8 cellular contexts compared by ENCODE assay signal in genomic region chr4:48779095-48779997, GRCh38. TPM values are rescaled to one million over a fixed set of nuclear protein-coding genes. Genes with fewer than 3 reads are reported as not detected.
DNase-seq lines count a peak whose midpoint lies in the region; ATAC-seq and TF ChIP-seq lines count a peak whose summit lies in the region.

No MANE protein-coding gene starts in this region.

- DNase-seq in BE2C (peak; percentile 74), fibroblast of peridontal ligament (ENCODE audit: extremely low read depth) (peak; percentile 38), natural killer cell (peak; percentile 71)
- DNase-seq in stimulated activated naive CD4-positive, alpha-beta T cell treated with Interleukin-2 at 50 U/mL for 16 hours (lab: John Stamatoyannopoulos, UW) = peak; percentile 47

- peak overlapping the region; percentile 84 for H3K27ac ChIP-seq in OCI-LY3 (ENCODE audit: low read length)

- peak overlapping the region; percentile 73 for H3K4me3 ChIP-seq in BE2C (ENCODE audit: low read depth, low read length)
- peak overlapping the region; percentile 88 for H3K4me3 ChIP-seq in OCI-LY3 (ENCODE audit: low read length)

- H3K4me1 ChIP-seq in BE2C (no peaks in the 10 kb centered on the region), OCI-LY3 (ENCODE audit: low read length) (peaks cover 16% of the 10 kb centered on the region)

- ATAC-seq in GM18868 (IDR thresholded peaks at IDR 0.05; ENCODE audit: unreplicated experiment) (peak; percentile 41), HG03103 (IDR thresholded peaks at IDR 0.05; ENCODE audit: low read depth, unreplicated experiment) (peak; percentile 28), natural killer cell (peak; percentile 34 to 68 (median 49))
- peak; percentile 10 for ATAC-seq in activated T-helper 17 cell treated with anti-CD3 and anti-CD28 coated beads, Interleukin-2, amount 50 U/mL, for 72 hours (replicated peaks)

- peak overlapping the region; percentile 93 for H3K4me3 Mint-ChIP-seq in activated T-helper 17 cell treated with anti-CD3 and anti-CD28 coated beads, Interleukin-2, amount 50 U/mL, for 72 hours
- peak overlapping the region; percentile 97 for H3K4me3 Mint-ChIP-seq in natural killer cell

- peak overlapping the region; percentile 79 for H3K9ac ChIP-seq in OCI-LY3 (ENCODE audit: low read length)

- peaks cover 18% of the 10 kb centered on the region for H3K4me1 Mint-ChIP-seq in activated T-helper 17 cell treated with anti-CD3 and anti-CD28 coated beads, Interleukin-2, amount 50 U/mL, for 72 hours
- peaks cover 50 to 62% of the 10 kb centered on the region in 2 donors for H3K4me1 Mint-ChIP-seq in natural killer cell

- peak overlapping the region; percentile 47 for H2AFZ ChIP-seq in OCI-LY3 (ENCODE audit: low read depth, low read length)

- peaks cover 22% of the 10 kb centered on the region for H3K36me3 Mint-ChIP-seq in activated T-helper 17 cell treated with anti-CD3 and anti-CD28 coated beads, Interleukin-2, amount 50 U/mL, for 72 hours (ENCODE audit: low read depth)
- H3K36me3 Mint-ChIP-seq in natural killer cell = no peaks in the 10 kb centered on the region

- H4K20me1 ChIP-seq in OCI-LY3 (ENCODE audit: insufficient read depth, low read length) = peaks cover 30% of the 10 kb centered on the region

- H3K9me3 Mint-ChIP-seq in activated T-helper 17 cell treated with anti-CD3 and anti-CD28 coated beads, Interleukin-2, amount 50 U/mL, for 72 hours = no peaks in the 10 kb centered on the region
- no peaks in the 10 kb centered on the region for H3K9me3 Mint-ChIP-seq in natural killer cell

- H3K9me3 ChIP-seq in BE2C = no peaks in the 10 kb centered on the region
- no peaks in the 10 kb centered on the region for H3K9me3 ChIP-seq in OCI-LY3 (ENCODE audit: insufficient read depth, low read length)

- no peak for TF ChIP-seq CTCF in BE2C (IDR thresholded peaks at IDR 0.05; ENCODE audit: low read depth, low read length)
- peak; percentile 19; the same call in 1 of the 2 replicates for TF ChIP-seq CTCF in OCI-LY3 (IDR thresholded peaks at IDR 0.05; ENCODE audit: low read depth, low read length)
- no peak for TF ChIP-seq CTCF in natural killer cell (IDR thresholded peaks at IDR 0.05)

- intact Hi-C loops in natural killer cell (cut with micrococcal nuclease) = loop anchor here (5.0 to 10.0 kb wide), 2 partner anchors 37 to 55 kb away; no protein-coding TSS in a partner anchor

- peaks cover 55% of the 10 kb centered on the region for H3K79me2 ChIP-seq in OCI-LY3 (ENCODE audit: low read length)

- peak overlapping the region; percentile 85 for H3K27ac Mint-ChIP-seq in activated T-helper 17 cell treated with anti-CD3 and anti-CD28 coated beads, Interleukin-2, amount 50 U/mL, for 72 hours
- peak overlapping the region; percentile 83 to 85 for H3K27ac Mint-ChIP-seq in natural killer cell

- H3K36me3 ChIP-seq in BE2C (peaks cover 3% of the 10 kb centered on the region; the same call in 1 of the 2 replicates), OCI-LY3 (replicated peaks; ENCODE audit: low read depth, low read length) (no peaks in the 10 kb centered on the region)

- H3K27me3 Mint-ChIP-seq in activated T-helper 17 cell treated with anti-CD3 and anti-CD28 coated beads, Interleukin-2, amount 50 U/mL, for 72 hours = no peaks in the 10 kb centered on the region
- H3K27me3 Mint-ChIP-seq in natural killer cell (ENCODE audit: low read depth in 2 of 2) = no peaks in the 10 kb centered on the region

- H3K4me2 ChIP-seq in OCI-LY3 (ENCODE audit: low read length) = peak overlapping the region; percentile 78

- H3K27me3 ChIP-seq in BE2C (no peaks in the 10 kb centered on the region; the same call in 1 of the 2 replicates), OCI-LY3 (ENCODE audit: low read depth, low read length) (no peaks in the 10 kb centered on the region)

RNA-seq across cellular contexts. Expression of gene FRYL, which starts 0.7 kb away (rescaled TPM):
- polyA plus RNA-seq in BE2C (2012; ENCODE audit: insufficient read depth, insufficient read length, low read depth) = 14.1 TPM
- 10 to 100 TPM; 75.0 to 83.1 TPM for total RNA-seq in activated T-helper 17 cell treated with anti-CD3 and anti-CD28 coated beads, Interleukin-2, amount 50 U/mL, for 72 hours
- total RNA-seq in natural killer cell = 100 to 1,000 TPM; 143 to 181 (median 146) TPM

RNA-seq across cellular contexts. Expression of gene OCIAD1, which starts 51.5 kb away (rescaled TPM):
- polyA plus RNA-seq in BE2C (2012; ENCODE audit: insufficient read depth, insufficient read length, low read depth) = 126 TPM
- total RNA-seq in activated T-helper 17 cell treated with anti-CD3 and anti-CD28 coated beads, Interleukin-2, amount 50 U/mL, for 72 hours = 100 to 1,000 TPM; 100 to 104 TPM
- 100 to 1,000 TPM in 1 of 3 donors, 10 to 100 TPM in 2; 91.4 to 117 (median 93.7) TPM for total RNA-seq in natural killer cell

Comparison
In these comparisons a context has a peak if more than half of its experiments do, and no peak if none do; other contexts are left out.
1. Peak in every context shown above with its lines: DNase-seq, ATAC-seq, H3K4me3 ChIP-seq and H3K27ac ChIP-seq.